In the genomic region with DNA sequence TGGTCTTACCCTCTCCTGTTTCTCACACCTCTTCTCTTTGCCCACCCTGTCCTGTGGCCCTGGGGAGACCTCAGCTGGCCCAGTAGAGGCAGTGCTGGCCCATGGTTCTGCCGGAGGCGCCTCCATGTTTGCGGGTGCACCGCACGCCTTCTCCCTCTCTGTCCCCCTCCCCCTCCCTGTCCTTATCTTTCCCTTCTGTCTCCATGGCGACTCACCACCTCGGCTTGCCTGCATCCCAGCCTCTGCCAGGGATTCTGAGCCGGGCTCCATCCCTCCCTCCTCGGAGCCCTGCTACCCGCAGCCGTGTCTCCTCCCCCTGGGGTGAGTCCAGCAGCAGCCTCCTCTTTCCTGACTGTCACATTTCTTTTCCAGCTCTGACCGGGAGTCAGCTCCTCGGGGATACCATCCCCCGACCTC, we compare ENCODE assay signal across 7 cellular contexts. TPM values are rescaled to one million over a fixed set of nuclear protein-coding genes. Genes with fewer than 3 reads are reported as not detected.
DNase-seq lines count a peak whose midpoint lies in the region; ATAC-seq lines count a peak whose summit lies in the region.

A gene with protein sequence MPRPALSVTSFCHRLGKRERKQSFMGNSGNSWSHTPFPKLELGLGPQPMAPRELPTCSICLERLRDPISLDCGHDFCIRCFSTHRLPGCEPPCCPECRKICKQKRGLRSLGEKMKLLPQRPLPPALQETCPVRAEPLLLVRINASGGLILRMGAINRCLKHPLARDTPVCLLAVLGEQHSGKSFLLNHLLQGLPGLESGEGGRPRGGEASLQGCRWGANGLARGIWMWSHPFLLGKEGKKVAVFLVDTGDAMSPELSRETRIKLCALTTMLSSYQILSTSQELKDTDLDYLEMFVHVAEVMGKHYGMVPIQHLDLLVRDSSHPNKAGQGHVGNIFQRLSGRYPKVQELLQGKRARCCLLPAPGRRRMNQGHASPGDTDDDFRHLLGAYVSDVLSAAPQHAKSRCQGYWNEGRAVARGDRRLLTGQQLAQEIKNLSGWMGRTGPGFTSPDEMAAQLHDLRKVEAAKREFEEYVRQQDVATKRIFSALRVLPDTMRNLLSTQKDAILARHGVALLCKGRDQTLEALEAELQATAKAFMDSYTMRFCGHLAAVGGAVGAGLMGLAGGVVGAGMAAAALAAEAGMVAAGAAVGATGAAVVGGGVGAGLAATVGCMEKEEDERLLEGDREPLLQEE (plus strand): TSS at position 358 of the 417 bp plus-strand sequence. CDS start 177 bp downstream, outside the sequence.

- H3K4me1 Mint-ChIP-seq in CD4-positive, alpha-beta memory T cell: no peaks in the 10 kb centered on the region

- DNase-seq in NCI-H2171 (lab: John Stamatoyannopoulos, UW) (peak; percentile 50), cerebellar nuclear complex (lab: John Stamatoyannopoulos, UW) (peak; percentile 68 to 76)
- no peak for DNase-seq in CD4-positive, alpha-beta memory T cell

- H3K27ac ChIP-seq in layer of hippocampus (ENCODE audit: low read depth, low read length) (peak within 1 kb of the TSS; percentile 10), temporal lobe (ENCODE audit: low read depth, low read length) (no peak within 1 kb of the TSS)
- no peak within 1 kb of the TSS for H3K27ac ChIP-seq in CD4-positive, alpha-beta memory T cell (ENCODE audit: low read depth, low read length)

- H3K4me1 ChIP-seq in CD4-positive, alpha-beta memory T cell (ENCODE audit: insufficient read depth, low read length): no peaks in the 10 kb centered on the region

- H3K4me3 Mint-ChIP-seq in CD4-positive, alpha-beta memory T cell: peak within 1 kb of the TSS in 1 of 8 donors; percentile 34

- ATAC-seq in GM18868 (IDR thresholded peaks at IDR 0.05; ENCODE audit: unreplicated experiment): no peak
- no peak for ATAC-seq in GM18498 (IDR thresholded peaks at IDR 0.05; ENCODE audit: unreplicated experiment)

- no peaks in the 10 kb centered on the region for H3K9me3 ChIP-seq in CD4-positive, alpha-beta memory T cell (ENCODE audit: control insufficient read depth in 1 of 2, low read length in 2 of 2)

- peak within 1 kb of the TSS in 1 of 7 donors; percentile 43 for H3K27ac Mint-ChIP-seq in CD4-positive, alpha-beta memory T cell

- H3K36me3 ChIP-seq in CD4-positive, alpha-beta memory T cell (ENCODE audit: insufficient read depth, low read length): no peaks in the 10 kb centered on the region

- POLR2A ChIA-PET in CD4-positive, alpha-beta memory T cell (lab: Charles Lee; ENCODE audit: partially characterized antibody): no interaction called here

- CTCF ChIA-PET in CD4-positive, alpha-beta memory T cell (lab: Charles Lee; ENCODE audit: partially characterized antibody): no interaction called here

- H3K36me3 Mint-ChIP-seq in CD4-positive, alpha-beta memory T cell: no peaks in the 10 kb centered on the region

- no peak within 1 kb of the TSS for H3K4me3 ChIP-seq in CD4-positive, alpha-beta memory T cell (ENCODE audit: low read length in 2 of 2)

- intact Hi-C loops in CD4-positive, alpha-beta memory T cell (cut with micrococcal nuclease): no loop called here

- no peaks in the 10 kb centered on the region for H3K27me3 ChIP-seq in layer of hippocampus (ENCODE audit: control insufficient read depth, insufficient read depth, low read length)
- H3K27me3 ChIP-seq in CD4-positive, alpha-beta memory T cell (ENCODE audit: insufficient read depth, low read length): no peaks in the 10 kb centered on the region

- H3K27me3 Mint-ChIP-seq in CD4-positive, alpha-beta memory T cell: no peaks in the 10 kb centered on the region

- H3K9me3 Mint-ChIP-seq in CD4-positive, alpha-beta memory T cell: no peaks in the 10 kb centered on the region

RNA-seq across cellular contexts. Expression of the gene that starts here (rescaled TPM):
- 21.6 TPM for total RNA-seq in temporal lobe
- total RNA-seq in CD4-positive, alpha-beta memory T cell: 1 to 10 TPM in 1 of 2 experiments, under 1 TPM in 1; 0.87 to 1.6 TPM
- polyA plus RNA-seq in CD4-positive, alpha-beta memory T cell: under 1 TPM in 1 of 2 donors, not detected in 1; 0.06 TPM

Comparison
In these comparisons a context has a peak if more than half of its experiments do, and no peak if none do; other contexts are left out.
1. DNase-seq: peak in NCI-H2171 (single experiment) and cerebellar nuclear complex (2 of 2); none in CD4-positive, alpha-beta memory T cell (0 of 5).